Comparison of ENCODE assay signal across 23 cellular contexts in genomic region chr20:23503649-23504048, GRCh38. TPM values are rescaled to one million over a fixed set of nuclear protein-coding genes. Genes with fewer than 3 reads are reported as not detected.
DNase-seq lines count a peak whose midpoint lies in the region; ATAC-seq, FAIRE-seq and TF ChIP-seq lines count a peak whose summit lies in the region.
"Had no signal": no experiment of that assay in that cellular context is flagged by ENCODE, and none has a peak within 500 bp of the region (broad histone marks: within the 10 kb centered on the region; RNA-seq: fewer than 3 reads in every experiment).

No MANE protein-coding gene starts in this region.

- no peak overlapping the region for H3K9ac ChIP-seq in keratinocyte (ENCODE audit: control insufficient read depth, extremely low read depth, insufficient read depth, low read length)
- H3K9ac ChIP-seq: BLaER1 had no signal

- no peaks in the 10 kb centered on the region for H3K9me3 Mint-ChIP-seq in activated T-helper 17 cell treated with anti-CD3 and anti-CD28 coated beads, Interleukin-2, amount 50 U/mL, for 72 hours
- no peaks in the 10 kb centered on the region for H3K9me3 Mint-ChIP-seq in natural killer cell
- H3K9me3 Mint-ChIP-seq: CD14-positive monocyte; CD4-positive, alpha-beta memory T cell; H9 had no signal

- no peak overlapping the region for H3K27ac Mint-ChIP-seq in activated T-helper 17 cell treated with anti-CD3 and anti-CD28 coated beads, Interleukin-2, amount 50 U/mL, for 72 hours
- H3K27ac Mint-ChIP-seq in natural killer cell = no peak overlapping the region
- H3K27ac Mint-ChIP-seq: CD14-positive monocyte, H9 had no signal

- H3K27me3 ChIP-seq in keratinocyte (ENCODE audit: control insufficient read depth, extremely low read depth, insufficient read depth, low read length) (no peaks in the 10 kb centered on the region), psoas muscle (ENCODE audit: insufficient read depth in 3 of 3, low read length in 2 of 3) (peaks cover 4 to 11% (median 6%) of the 10 kb centered on the region in 3 donors)
- H3K27me3 ChIP-seq: BLaER1 had no signal

- H3K27ac ChIP-seq in keratinocyte (ENCODE audit: control insufficient read depth, insufficient read depth, low read length) (no peak overlapping the region), psoas muscle (no peak overlapping the region)
- H3K27ac ChIP-seq: 22Rv1, A549, BLaER1 had no signal

- no peaks in the 10 kb centered on the region for H3K9me1 ChIP-seq in keratinocyte (ENCODE audit: control insufficient read depth, extremely low read depth, insufficient read depth, low read length)

- TF ChIP-seq CTCF in keratinocyte (optimal IDR thresholded peaks at IDR 0.05 in 1 of 3, IDR thresholded peaks at IDR 0.05 in 1 of 3, conservative IDR thresholded peaks at IDR 0.05 in 1 of 3; ENCODE audit: extremely low read depth in 1 of 3, insufficient read depth in 2 of 3, low read length in 3 of 3) (no peak), psoas muscle (IDR thresholded peaks at IDR 0.05) (no peak), natural killer cell (IDR thresholded peaks at IDR 0.05) (no peak)

- peaks cover 35% of the 10 kb centered on the region for H3K27me3 Mint-ChIP-seq in activated T-helper 17 cell treated with anti-CD3 and anti-CD28 coated beads, Interleukin-2, amount 50 U/mL, for 72 hours
- H3K27me3 Mint-ChIP-seq in natural killer cell (ENCODE audit: low read depth in 2 of 2) = peaks cover 0 to 3% of the 10 kb centered on the region in 2 donors

- H3K9me3 ChIP-seq in keratinocyte (ENCODE audit: control insufficient read depth, low read depth, low read length) (no peaks in the 10 kb centered on the region), psoas muscle (no peaks in the 10 kb centered on the region)
- H3K9me3 ChIP-seq: A549, BLaER1 had no signal

- intact Hi-C loops in psoas muscle (cut with DNase I) (no loop called here), natural killer cell (cut with micrococcal nuclease) (no loop called here)

- no peak overlapping the region for H3K4me3 Mint-ChIP-seq in activated T-helper 17 cell treated with anti-CD3 and anti-CD28 coated beads, Interleukin-2, amount 50 U/mL, for 72 hours
- H3K4me3 Mint-ChIP-seq in natural killer cell = no peak overlapping the region
- H3K4me3 Mint-ChIP-seq: CD14-positive monocyte; CD4-positive, alpha-beta memory T cell; H9 had no signal

- no peaks in the 10 kb centered on the region for H3K79me2 ChIP-seq in keratinocyte (ENCODE audit: control insufficient read depth, insufficient read depth, low read length)

- dilution Hi-C loops in keratinocyte (cut with MboI; ENCODE audit: extremely low pct_ligation_motif_present, low sequenced_read_pairs) = no loop called here

- no peaks in the 10 kb centered on the region for H3K4me1 Mint-ChIP-seq in activated T-helper 17 cell treated with anti-CD3 and anti-CD28 coated beads, Interleukin-2, amount 50 U/mL, for 72 hours
- peaks cover 5 to 7% of the 10 kb centered on the region in 2 donors for H3K4me1 Mint-ChIP-seq in natural killer cell
- H3K4me1 Mint-ChIP-seq: CD14-positive monocyte; CD4-positive, alpha-beta memory T cell had no signal

- peak overlapping the region; percentile 51 for H2AFZ ChIP-seq in keratinocyte (ENCODE audit: control insufficient read depth, low read length)

- peak in 2 of 3 experiments; percentile 13 to 16 for DNase-seq in NCI-H1417 (lab: John Stamatoyannopoulos, UW)
- DNase-seq in NCI-H1417 treated with DMSO at 0.1 percent for 48 hours (lab: John Stamatoyannopoulos, UW) = no peak
- peak; percentile 64 for DNase-seq in NCI-H748 (lab: John Stamatoyannopoulos, UW; ENCODE audit: unreplicated experiment)
- no peak for DNase-seq in keratinocyte (ENCODE audit: low read depth, low spot score)
- no peak for DNase-seq in psoas muscle
- no peak for DNase-seq in natural killer cell
- DNase-seq: CD4-positive, alpha-beta memory T cell; DMS153; DMS79; GDM1; H9 had no signal

- no peak for FAIRE-seq in keratinocyte (lab: Jason Lieb, UNC)
- FAIRE-seq: A549, GM12892, GM18507, H1, HepG2 had no signal

- H3K4me3 ChIP-seq in keratinocyte (ENCODE audit: control insufficient read depth in 2 of 3, extremely low read depth in 1 of 3, insufficient read depth in 2 of 3, low read depth in 1 of 3, low read length in 3 of 3) (no peak overlapping the region), psoas muscle (no peak overlapping the region)
- H3K4me3 ChIP-seq: A549, BLaER1 had no signal

- H3K4me2 ChIP-seq in keratinocyte (ENCODE audit: control insufficient read depth, extremely low read depth, insufficient read depth, low read depth, low read length) = peak overlapping the region; percentile 29
- H3K4me2 ChIP-seq: A549 had no signal

- H3K36me3 ChIP-seq in keratinocyte (ENCODE audit: control insufficient read depth in 2 of 2, extremely low read depth in 1 of 2, insufficient read depth in 2 of 2, low read length in 2 of 2) (no peaks in the 10 kb centered on the region), psoas muscle (ENCODE audit: insufficient read depth in 1 of 2, low read depth in 1 of 2) (no peaks in the 10 kb centered on the region)
- H3K36me3 ChIP-seq: BLaER1 had no signal

- no peaks in the 10 kb centered on the region for H4K20me1 ChIP-seq in keratinocyte (ENCODE audit: control insufficient read depth, extremely low read depth, insufficient read depth, low read length)
- H4K20me1 ChIP-seq: BLaER1 had no signal

- no peaks in the 10 kb centered on the region for H3K36me3 Mint-ChIP-seq in activated T-helper 17 cell treated with anti-CD3 and anti-CD28 coated beads, Interleukin-2, amount 50 U/mL, for 72 hours (ENCODE audit: low read depth)
- H3K36me3 Mint-ChIP-seq in natural killer cell = no peaks in the 10 kb centered on the region
- H3K36me3 Mint-ChIP-seq: CD14-positive monocyte; CD4-positive, alpha-beta memory T cell had no signal

- WGBS in psoas muscle, 3 donors = 80 to 88% (median 85%) methylated on average over 14 of the region's 14 CpGs

- peaks cover 11% of the 10 kb centered on the region for H3K4me1 ChIP-seq in keratinocyte (ENCODE audit: control insufficient read depth, extremely low read depth, insufficient read depth, low read length)
- no peaks in the 10 kb centered on the region for H3K4me1 ChIP-seq in psoas muscle
- H3K4me1 ChIP-seq: A549 had no signal

- ATAC-seq in activated T-helper 17 cell treated with anti-CD3 and anti-CD28 coated beads, Interleukin-2, amount 50 U/mL, for 72 hours (replicated peaks) = peak; percentile 11
- ATAC-seq in psoas muscle (no peak), GM18520 (IDR thresholded peaks at IDR 0.05; ENCODE audit: unreplicated experiment) (no peak), natural killer cell (no peak)
- ATAC-seq: A549, HepG2 had no signal

RNA-seq across cellular contexts. Expression of gene CST8, which starts 12.7 kb away (rescaled TPM):
- under 1 TPM in 1 of 2 donors, not detected in 1; 0.29 TPM for total RNA-seq in activated T-helper 17 cell treated with anti-CD3 and anti-CD28 coated beads, Interleukin-2, amount 50 U/mL, for 72 hours
- polyA plus RNA-seq in keratinocyte = not detected in 3 replicates
- polyA plus RNA-seq in keratinocyte (2011; ENCODE audit: low read depth) = not detected
- not detected in 2 replicates for polyA plus RNA-seq in keratinocyte (2011; cell fraction: cytosol; rRNA removed)
- polyA plus RNA-seq in keratinocyte (2011; cell fraction: nucleus; rRNA removed) = not detected in 2 replicates
- not detected in 2 replicates for polyA plus RNA-seq in keratinocyte (2012; ENCODE audit: low replicate concordance)
- not detected in 3 replicates for polyA minus RNA-seq in keratinocyte
- polyA minus RNA-seq in keratinocyte (2011; cell fraction: cytosol; rRNA and poly(A)+ RNA removed) = not detected
- polyA minus RNA-seq in keratinocyte (2011; cell fraction: nucleus; rRNA and poly(A)+ RNA removed) = not detected in 2 replicates
- not detected for total RNA-seq in psoas muscle
- not detected for polyA plus RNA-seq in psoas muscle
- not detected for total RNA-seq in natural killer cell
- total RNA-seq: CD4-positive, alpha-beta memory T cell; Daoy; H1; H9; HepG2 had no signal
- polyA plus RNA-seq: A549; AG04450; CD14-positive monocyte; CD4-positive, alpha-beta memory T cell; H1; HepG2 had no signal

RNA-seq across cellular contexts. Expression of gene CST11, which starts 51.0 kb away (rescaled TPM):
- total RNA-seq in activated T-helper 17 cell treated with anti-CD3 and anti-CD28 coated beads, Interleukin-2, amount 50 U/mL, for 72 hours = not detected
- polyA plus RNA-seq in keratinocyte (not detected in 3 replicates), psoas muscle (not detected)
- polyA plus RNA-seq in keratinocyte (2011; ENCODE audit: low read depth) = not detected
- not detected in 2 replicates for polyA plus RNA-seq in keratinocyte (2011; cell fraction: cytosol; rRNA removed)
- polyA plus RNA-seq in keratinocyte (2011; cell fraction: nucleus; rRNA removed) = not detected in 2 replicates
- polyA plus RNA-seq in keratinocyte (2012; ENCODE audit: low replicate concordance) = not detected in 2 replicates
- polyA minus RNA-seq in keratinocyte = not detected in 3 replicates
- polyA minus RNA-seq in keratinocyte (2011; cell fraction: cytosol; rRNA and poly(A)+ RNA removed) = not detected
- polyA minus RNA-seq in keratinocyte (2011; cell fraction: nucleus; rRNA and poly(A)+ RNA removed) = not detected in 2 replicates
- total RNA-seq in psoas muscle (not detected), natural killer cell (not detected)
- total RNA-seq: CD4-positive, alpha-beta memory T cell; Daoy; H1; H9; HepG2 had no signal
- polyA plus RNA-seq: A549; AG04450; CD14-positive monocyte; CD4-positive, alpha-beta memory T cell; HepG2 had no signal

Comparison
In these comparisons a context has a peak if more than half of its experiments do, and no peak if none do; other contexts are left out.
1. DNase-seq: peak in NCI-H1417 (2 of 3) and NCI-H748 (single experiment); none in NCI-H1417 treated with DMSO at 0.1 percent for 48 hours (single experiment), keratinocyte (single experiment), psoas muscle (0 of 2) and natural killer cell (single experiment).